28 cellular contexts compared by ENCODE assay signal in genomic region chr13:32265726-32266125, GRCh38. TPM values are rescaled to one million over a fixed set of nuclear protein-coding genes. Genes with fewer than 3 reads are reported as not detected.
"Had no signal": no experiment of that assay in that cellular context is flagged by ENCODE, and none has a peak within 500 bp of the region (broad histone marks: within the 10 kb centered on the region; RNA-seq: fewer than 3 reads in every experiment).

No MANE protein-coding gene starts in this region.

- H3K4me1 ChIP-seq: adrenal gland had no signal

- DNase-seq: activated CD4-positive, alpha-beta T cell treated with anti-CD3 and anti-CD28 coated beads for 48 hours; activated CD4-positive, alpha-beta T cell treated with anti-CD3 and anti-CD28 coated beads, Interleukin-2, amount 50 U/mL, for 4 hours; activated CD4-positive, CD25-positive, alpha-beta regulatory T cell treated with anti-CD3 and anti-CD28 coated beads, Interleukin-2, amount 50 U/mL, for 72 hours; activated CD8-positive, alpha-beta memory T cell treated with anti-CD3 and anti-CD28 coated beads, Interleukin-2, amount 50 U/mL, for 48 hours; activated CD8-positive, alpha-beta T cell treated with anti-CD3 and anti-CD28 coated beads, Interleukin-2, amount 10 ng/mL, durations not matched to agents 7 days and 5 days; activated naive CD4-positive, alpha-beta T cell treated with anti-CD3 and anti-CD28 coated beads, Interleukin-2, amount 50 U/mL, for 16 hours; activated naive CD8-positive, alpha-beta T cell treated with anti-CD3 and anti-CD28 coated beads, Interleukin-2, amount 10 ng/mL, durations not matched to agents 7 days and 5 days; activated T-cell treated with anti-CD3 and anti-CD28 coated beads, Interleukin-2, amount 50 U/mL, for 1 hour; adrenal gland; anterior cingulate cortex; IMR-90; Kasumi-1; KBM-7; NCI-H1092; NCI-H1417; NCI-H1694; NCI-H2029; NCI-H2107; NCI-H2171 treated with DMSO at 0.1 percent for 48 hours; NCI-H345; NCI-H510A; NCI-H526 treated with DMSO at 0.1 percent for 48 hours; NCI-H82; SW 1271 had no signal

- ATAC-seq: activated CD8-positive, alpha-beta T cell treated with anti-CD3 and anti-CD28 coated beads, Interleukin-2, amount 10 ng/mL, durations not matched to agents 7 days and 5 days; SK-N-SH treated with all-trans-retinoic acid at 6 μM for 48 hours; WTC11 had no signal

- H3K27me3 ChIP-seq: adrenal gland, SJSA1 had no signal

- H3K36me3 ChIP-seq: adrenal gland, SJSA1 had no signal

- H3K27ac ChIP-seq: adrenal gland, SJSA1 had no signal

- H3K4me3 ChIP-seq: adrenal gland, SJSA1 had no signal

- H3K9me3 ChIP-seq: adrenal gland, SJSA1 had no signal

RNA-seq across cellular contexts. Expression of gene ZAR1L, which starts 49.4 kb away (rescaled TPM):
- total RNA-seq: activated CD8-positive, alpha-beta T cell treated with anti-CD3 and anti-CD28 coated beads, Interleukin-2, amount 10 ng/mL, durations not matched to agents 7 days and 5 days; activated naive CD8-positive, alpha-beta T cell treated with anti-CD3 and anti-CD28 coated beads, Interleukin-2, amount 10 ng/mL, durations not matched to agents 7 days and 5 days; adrenal gland; IMR-90; T-helper 1 cell treated with Interleukin-12 subunit alpha and Interleukin-12 subunit beta and Interleukin-4 antibody, amounts not matched to agents 30 ng/mL and 1 ng/mL, for 36 hours had no signal
- polyA plus RNA-seq: adrenal gland, IMR-90 had no signal
